In the genomic region with DNA sequence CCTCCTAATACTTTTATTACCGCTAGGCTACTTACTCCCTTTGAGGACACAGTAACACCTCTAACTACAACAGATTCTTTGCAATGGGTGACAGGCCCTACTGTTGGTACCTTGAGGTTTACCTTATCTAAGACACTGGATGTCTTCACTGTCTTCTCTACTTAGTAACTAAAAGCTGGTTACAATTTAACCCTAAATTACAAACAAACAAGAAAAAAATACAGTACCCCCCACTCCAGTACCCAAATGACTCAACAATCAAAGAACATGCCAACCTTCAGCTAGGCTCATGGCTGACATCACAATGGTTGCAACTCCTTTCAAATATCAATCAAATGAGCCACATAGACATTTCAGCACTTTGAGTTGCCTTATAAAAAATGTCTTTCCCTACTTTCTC, we compare ENCODE assay signal across 27 cellular contexts.
"Had no signal": no experiment of that assay in that cellular context is flagged by ENCODE, and none has a peak within 500 bp of the region (broad histone marks: within the 10 kb centered on the region; RNA-seq: fewer than 3 reads in every experiment).

No MANE protein-coding gene starts in this region.

- H3K79me2 ChIP-seq: hepatocyte had no signal

- H3K36me3 Mint-ChIP-seq: activated naive CD8-positive, alpha-beta T cell treated with anti-CD3 and anti-CD28 coated beads for 36 hours; mesothelial cell of epicardium; naive thymus-derived CD8-positive, alpha-beta T cell; neural progenitor cell had no signal

- H3K9me3 Mint-ChIP-seq: central memory CD8-positive, alpha-beta T cell had no signal

- FAIRE-seq: endothelial cell of umbilical vein, frontal cortex had no signal

- H3K9me3 ChIP-seq: esophagus muscularis mucosa, right lobe of liver, uterus had no signal

- H3K36me3 ChIP-seq: breast epithelium, esophagus muscularis mucosa, neural progenitor cell, right lobe of liver, stomach, uterus had no signal

- H3K9ac ChIP-seq: neural progenitor cell had no signal

- ATAC-seq: effector memory CD8-positive, alpha-beta T cell; left ventricle myocardium superior; naive thymus-derived CD8-positive, alpha-beta T cell; right lobe of liver; stimulated activated effector memory CD8-positive, alpha-beta T cell treated with anti-CD3 and anti-CD28 coated beads, Interleukin-12 subunit alpha, Interleukin-12 subunit beta, amount 100 ng/mL, for 72 hours had no signal

- H3K4me1 Mint-ChIP-seq: activated naive CD8-positive, alpha-beta T cell treated with anti-CD3 and anti-CD28 coated beads for 36 hours; central memory CD8-positive, alpha-beta T cell; naive thymus-derived CD8-positive, alpha-beta T cell; stimulated activated effector memory CD8-positive, alpha-beta T cell treated with anti-CD3 and anti-CD28 coated beads, Interleukin-12 subunit alpha, Interleukin-12 subunit beta, amount 100 ng/mL, for 72 hours had no signal

- H3K27me3 Mint-ChIP-seq: activated naive CD8-positive, alpha-beta T cell treated with anti-CD3 and anti-CD28 coated beads for 36 hours; central memory CD8-positive, alpha-beta T cell; effector memory CD8-positive, alpha-beta T cell had no signal

- H3K27me3 ChIP-seq: esophagus muscularis mucosa, hepatocyte, neural progenitor cell, right lobe of liver, stomach, uterus had no signal

- H3K4me2 ChIP-seq: hepatocyte, neural progenitor cell had no signal

- DNase-seq: activated CD4-positive, alpha-beta T cell treated with anti-CD3 and anti-CD28 coated beads for 4 hours; activated CD4-positive, alpha-beta T cell treated with anti-CD3 and anti-CD28 coated beads, Interleukin-2, amount 50 U/mL, for 48 hours; activated CD4-positive, CD25-positive, alpha-beta regulatory T cell; activated naive CD4-positive, alpha-beta T cell treated with Interleukin-2 at 50 U/mL for 16 hours; activated naive CD8-positive, alpha-beta T cell treated with anti-CD3 and anti-CD28 coated beads for 36 hours; activated T-cell treated with anti-CD3 and anti-CD28 coated beads, Interleukin-2, amount 50 U/mL, for 48 hours; effector memory CD8-positive, alpha-beta T cell; glutamatergic neuron; left ventricle myocardium superior; mammary epithelial cell; naive thymus-derived CD8-positive, alpha-beta T cell; posterior cingulate gyrus; right lobe of liver; stimulated activated CD4-positive, alpha-beta T cell treated with anti-CD3 and anti-CD28 coated beads, Interleukin-2, amount 100 ng/mL, for 24 hours; stomach; trophoblast cell; uterus had no signal

- H3K27ac Mint-ChIP-seq: activated naive CD8-positive, alpha-beta T cell treated with anti-CD3 and anti-CD28 coated beads for 36 hours; effector memory CD8-positive, alpha-beta T cell; mesothelial cell of epicardium; naive thymus-derived CD8-positive, alpha-beta T cell; neural progenitor cell; stimulated activated effector memory CD8-positive, alpha-beta T cell treated with anti-CD3 and anti-CD28 coated beads, Interleukin-12 subunit alpha, Interleukin-12 subunit beta, amount 100 ng/mL, for 72 hours had no signal

- H2AFZ ChIP-seq: hepatocyte, neural progenitor cell had no signal

- H3K27ac ChIP-seq: breast epithelium, esophagus muscularis mucosa, hepatocyte, neural progenitor cell, right lobe of liver, skin epidermis, stomach, uterus had no signal

- H3K4me3 ChIP-seq: breast epithelium, esophagus muscularis mucosa, hepatocyte, neural progenitor cell, right lobe of liver, skin epidermis, stomach, uterus had no signal

- H3K4me1 ChIP-seq: breast epithelium, esophagus muscularis mucosa, neural progenitor cell, right lobe of liver, uterus had no signal

- H3K4me3 Mint-ChIP-seq: activated naive CD8-positive, alpha-beta T cell treated with anti-CD3 and anti-CD28 coated beads for 36 hours; central memory CD8-positive, alpha-beta T cell; effector memory CD8-positive, alpha-beta T cell; mesothelial cell of epicardium; naive thymus-derived CD8-positive, alpha-beta T cell; neural progenitor cell; stimulated activated effector memory CD8-positive, alpha-beta T cell treated with anti-CD3 and anti-CD28 coated beads, Interleukin-12 subunit alpha, Interleukin-12 subunit beta, amount 100 ng/mL, for 72 hours had no signal
